19 cellular contexts compared by ENCODE assay signal in the genomic region with DNA sequence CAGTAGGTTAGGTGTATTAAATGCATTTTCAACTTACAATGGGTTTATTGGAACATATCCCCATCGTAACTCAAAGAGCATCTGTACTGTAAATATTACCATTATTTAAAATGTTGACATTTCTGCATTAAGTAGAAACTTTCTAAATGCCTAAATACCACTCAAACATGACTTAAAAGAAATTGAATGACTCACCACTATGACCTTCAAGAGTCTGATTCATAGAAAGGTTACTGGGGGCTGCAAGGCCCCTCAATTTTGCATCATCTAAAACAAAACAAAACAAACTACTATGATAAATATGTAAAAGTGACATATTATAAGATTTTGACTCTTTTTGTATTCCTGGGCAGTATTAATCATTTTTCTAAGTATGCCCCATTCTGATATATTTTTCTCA. TPM values are rescaled to one million over a fixed set of nuclear protein-coding genes. Genes with fewer than 3 reads are reported as not detected.
DNase-seq lines count a peak whose midpoint lies in the region; ATAC-seq and TF ChIP-seq lines count a peak whose summit lies in the region.
"Had no signal": no experiment of that assay in that cellular context is flagged by ENCODE, and none has a peak within 500 bp of the region (broad histone marks: within the 10 kb centered on the region; RNA-seq: fewer than 3 reads in every experiment).

No MANE protein-coding gene starts in this region.

- intact Hi-C loops in activated CD8-positive, alpha-beta T cell treated with anti-CD3 and anti-CD28 coated beads for 36 hours (cut with micrococcal nuclease) = no loop called here
- intact Hi-C loops in mucosa of descending colon (cut with DNase I, micrococcal nuclease) = no loop called here

- no peak for TF ChIP-seq CTCF in activated CD8-positive, alpha-beta T cell treated with anti-CD3 and anti-CD28 coated beads for 36 hours (IDR thresholded peaks at IDR 0.05)
- TF ChIP-seq CTCF in cardiac fibroblast (IDR thresholded peaks at IDR 0.05; ENCODE audit: low read depth, low read length) = no peak
- no peak for TF ChIP-seq CTCF in mucosa of descending colon (IDR thresholded peaks at IDR 0.05)
- TF ChIP-seq CTCF in right atrium auricular region (IDR thresholded peaks at IDR 0.05) = no peak
- no peak for TF ChIP-seq CTCF in Peyer's patch (IDR thresholded peaks at IDR 0.05)

- H3K27ac ChIP-seq in right atrium auricular region (no peak overlapping the region), Peyer's patch (no peak overlapping the region)
- H3K27ac ChIP-seq: C4-2B had no signal

- POLR2A ChIA-PET in activated CD8-positive, alpha-beta T cell treated with anti-CD3 and anti-CD28 coated beads for 36 hours (lab: Charles Lee) = no interaction called here
- POLR2A ChIA-PET in activated CD8-positive, alpha-beta T cell treated with anti-CD3 and anti-CD28 coated beads, Interleukin-2, amount 10 ng/mL, durations not matched to agents 7 days and 5 days (lab: Charles Lee) = no interaction called here

- no peaks in the 10 kb centered on the region for H3K36me3 ChIP-seq in mucosa of descending colon (ENCODE audit: low read depth)
- peaks cover 13% of the 10 kb centered on the region for H3K36me3 ChIP-seq in right atrium auricular region
- H3K36me3 ChIP-seq in Peyer's patch = no peaks in the 10 kb centered on the region

- H3K9me3 Mint-ChIP-seq in activated CD8-positive, alpha-beta T cell treated with anti-CD3 and anti-CD28 coated beads for 36 hours = no peaks in the 10 kb centered on the region
- H3K9me3 Mint-ChIP-seq in activated CD8-positive, alpha-beta T cell treated with anti-CD3 and anti-CD28 coated beads, Interleukin-2, amount 10 ng/mL, durations not matched to agents 7 days and 5 days (ENCODE audit: insufficient read depth) = no peaks in the 10 kb centered on the region

- no peak overlapping the region for H3K4me3 Mint-ChIP-seq in activated CD8-positive, alpha-beta T cell treated with anti-CD3 and anti-CD28 coated beads for 36 hours
- H3K4me3 Mint-ChIP-seq in activated CD8-positive, alpha-beta T cell treated with anti-CD3 and anti-CD28 coated beads, Interleukin-2, amount 10 ng/mL, durations not matched to agents 7 days and 5 days = no peak overlapping the region

- H3K4me1 Mint-ChIP-seq in activated CD8-positive, alpha-beta T cell treated with anti-CD3 and anti-CD28 coated beads for 36 hours (ENCODE audit: low read depth) = peaks cover 14% of the 10 kb centered on the region
- H3K4me1 Mint-ChIP-seq in activated CD8-positive, alpha-beta T cell treated with anti-CD3 and anti-CD28 coated beads, Interleukin-2, amount 10 ng/mL, durations not matched to agents 7 days and 5 days (ENCODE audit: low read depth) = peaks cover 5% of the 10 kb centered on the region

- no peak overlapping the region for H3K4me3 ChIP-seq in cardiac fibroblast (replicated peaks in 1 of 2; ENCODE audit: low read depth in 2 of 2, low read length in 2 of 2)
- no peak overlapping the region for H3K4me3 ChIP-seq in mucosa of descending colon
- H3K4me3 ChIP-seq in right atrium auricular region = no peak overlapping the region
- no peak overlapping the region for H3K4me3 ChIP-seq in Peyer's patch
- H3K4me3 ChIP-seq: GM12878, K562 had no signal

- no peak for TF ChIP-seq POLR2A in Peyer's patch (IDR thresholded peaks at IDR 0.05)

- no peak for DNase-seq in activated CD8-positive, alpha-beta T cell treated with anti-CD3 and anti-CD28 coated beads for 36 hours
- DNase-seq in activated CD8-positive, alpha-beta T cell treated with anti-CD3 and anti-CD28 coated beads, Interleukin-2, amount 10 ng/mL, durations not matched to agents 7 days and 5 days = no peak
- DNase-seq in LHCN-M2 (ENCODE audit: low read depth) (peak; percentile 6), cardiac fibroblast (ENCODE audit: low read depth in 2 of 2) (peak; percentile 8 to 34), renal cortical epithelial cell (ENCODE audit: low read depth) (peak; percentile 6), mucosa of descending colon (no peak), right atrium auricular region (ENCODE audit: low spot score) (no peak), Peyer's patch (no peak)
- DNase-seq: COR-L47; DMS153; NCI-H2107; NCI-H226; NCI-H526; NK-92 treated with Interleukin-12 subunit alpha and Interleukin-12 subunit beta, amount 100 ng/mL, for 24 hours; OCI-M1 had no signal

- H3K27ac Mint-ChIP-seq in activated CD8-positive, alpha-beta T cell treated with anti-CD3 and anti-CD28 coated beads for 36 hours = no peak overlapping the region
- no peak overlapping the region for H3K27ac Mint-ChIP-seq in activated CD8-positive, alpha-beta T cell treated with anti-CD3 and anti-CD28 coated beads, Interleukin-2, amount 10 ng/mL, durations not matched to agents 7 days and 5 days

- no peaks in the 10 kb centered on the region for H3K27me3 Mint-ChIP-seq in activated CD8-positive, alpha-beta T cell treated with anti-CD3 and anti-CD28 coated beads for 36 hours
- no peaks in the 10 kb centered on the region for H3K27me3 Mint-ChIP-seq in activated CD8-positive, alpha-beta T cell treated with anti-CD3 and anti-CD28 coated beads, Interleukin-2, amount 10 ng/mL, durations not matched to agents 7 days and 5 days (ENCODE audit: low read depth)

- H3K9me3 ChIP-seq in mucosa of descending colon (no peaks in the 10 kb centered on the region), right atrium auricular region (no peaks in the 10 kb centered on the region), Peyer's patch (no peaks in the 10 kb centered on the region)

- CTCF ChIA-PET in activated CD8-positive, alpha-beta T cell treated with anti-CD3 and anti-CD28 coated beads for 36 hours (lab: Charles Lee) = no interaction called here
- CTCF ChIA-PET in activated CD8-positive, alpha-beta T cell treated with anti-CD3 and anti-CD28 coated beads, Interleukin-2, amount 10 ng/mL, durations not matched to agents 7 days and 5 days (lab: Charles Lee) = interaction anchor here (0.9 kb wide), 1 partner anchor 34 kb away, joined by 3 read pairs; no protein-coding TSS in a partner anchor

- no peaks in the 10 kb centered on the region for H3K27me3 ChIP-seq in right atrium auricular region
- no peaks in the 10 kb centered on the region for H3K27me3 ChIP-seq in Peyer's patch

- no peaks in the 10 kb centered on the region for H3K4me1 ChIP-seq in mucosa of descending colon (ENCODE audit: low read depth)
- H3K4me1 ChIP-seq in right atrium auricular region = no peaks in the 10 kb centered on the region
- H3K4me1 ChIP-seq in Peyer's patch = no peaks in the 10 kb centered on the region

- peaks cover 30% of the 10 kb centered on the region for H3K36me3 Mint-ChIP-seq in activated CD8-positive, alpha-beta T cell treated with anti-CD3 and anti-CD28 coated beads for 36 hours (ENCODE audit: low read depth)
- H3K36me3 Mint-ChIP-seq in activated CD8-positive, alpha-beta T cell treated with anti-CD3 and anti-CD28 coated beads, Interleukin-2, amount 10 ng/mL, durations not matched to agents 7 days and 5 days (ENCODE audit: low read depth) = peaks cover 9% of the 10 kb centered on the region

- ATAC-seq in activated CD8-positive, alpha-beta T cell treated with anti-CD3 and anti-CD28 coated beads for 36 hours = peak; percentile 56
- no peak for ATAC-seq in activated CD8-positive, alpha-beta T cell treated with anti-CD3 and anti-CD28 coated beads, Interleukin-2, amount 10 ng/mL, durations not matched to agents 7 days and 5 days
- ATAC-seq in mucosa of descending colon = no peak
- ATAC-seq: GM12878, K562 had no signal

RNA-seq across cellular contexts. Expression of a gene that starts 7.6 kb away (rescaled TPM):
- 1 to 10 TPM; 5.6 to 5.9 TPM for total RNA-seq in activated CD8-positive, alpha-beta T cell treated with anti-CD3 and anti-CD28 coated beads for 36 hours
- total RNA-seq in activated CD8-positive, alpha-beta T cell treated with anti-CD3 and anti-CD28 coated beads, Interleukin-2, amount 10 ng/mL, durations not matched to agents 7 days and 5 days = 1 to 10 TPM; 2.9 to 3.9 TPM
- total RNA-seq in LHCN-M2 (2014; rRNA removed) = 10.3 and 10.6 TPM in 2 replicates
- 1.7 TPM for polyA plus RNA-seq in LHCN-M2 (2012)
- total RNA-seq in renal cortical epithelial cell = 14.6 and 38.4 TPM in 2 replicates
- 1 to 10 TPM; 1.9 to 8.8 (median 2.7) TPM for total RNA-seq in mucosa of descending colon
- total RNA-seq in right atrium auricular region = 1 to 10 TPM; 4.1 to 5.0 TPM
- 1 to 10 TPM; 3.4 to 4.1 (median 3.8) TPM for total RNA-seq in Peyer's patch

RNA-seq across cellular contexts. Expression of a gene that starts 30.2 kb away (rescaled TPM):
- total RNA-seq in activated CD8-positive, alpha-beta T cell treated with anti-CD3 and anti-CD28 coated beads for 36 hours = not detected
- not detected for total RNA-seq in activated CD8-positive, alpha-beta T cell treated with anti-CD3 and anti-CD28 coated beads, Interleukin-2, amount 10 ng/mL, durations not matched to agents 7 days and 5 days
- 6.9 and 8.2 TPM in 2 replicates for total RNA-seq in LHCN-M2 (2014; rRNA removed)
- polyA plus RNA-seq in LHCN-M2 (2012) = 8.0 TPM
- total RNA-seq in renal cortical epithelial cell = 8.9 and 32.1 TPM in 2 replicates
- total RNA-seq in mucosa of descending colon = under 1 TPM in 2 of 3 donors, not detected in 1; 0.70 to 0.89 TPM
- total RNA-seq in right atrium auricular region = not detected
- total RNA-seq in Peyer's patch = under 1 TPM in 1 of 4 donors, not detected in 3; 0.40 TPM
- total RNA-seq: G401, GM12878, K562 had no signal
- polyA plus RNA-seq: K562 had no signal

Comparison
In these comparisons a context has a peak if more than half of its experiments do, and no peak if none do; other contexts are left out.
1. DNase-seq: peak in LHCN-M2 (single experiment), cardiac fibroblast (2 of 2) and renal cortical epithelial cell (single experiment); none in activated CD8-positive, alpha-beta T cell treated with anti-CD3 and anti-CD28 coated beads for 36 hours (single experiment), activated CD8-positive, alpha-beta T cell treated with anti-CD3 and anti-CD28 coated beads, Interleukin-2, amount 10 ng/mL, durations not matched to agents 7 days and 5 days (single experiment), mucosa of descending colon (0 of 3), right atrium auricular region (single experiment) and Peyer's patch (0 of 3).